ENCODE assay signal across 15 cellular contexts in the genomic region with DNA sequence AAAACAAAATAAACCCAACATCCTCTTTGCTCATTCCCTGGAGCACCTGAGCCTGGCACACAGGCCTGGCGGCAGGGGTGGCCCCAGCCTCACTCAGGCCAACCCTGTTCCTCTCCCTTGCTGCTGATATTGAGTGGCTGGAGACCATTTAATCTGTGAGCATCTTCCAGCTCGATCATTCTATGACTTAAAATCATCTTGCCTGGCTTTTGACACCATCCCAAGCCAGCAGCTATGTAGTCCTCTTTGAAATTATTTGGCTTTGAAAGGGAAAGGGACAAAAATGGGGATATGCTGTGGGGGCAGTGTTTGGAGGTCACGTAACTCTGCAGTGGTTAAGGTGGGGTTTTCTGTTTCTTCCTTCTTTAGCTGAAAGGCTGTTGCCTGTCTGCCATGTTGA. TPM values are rescaled to one million over a fixed set of nuclear protein-coding genes. Genes with fewer than 3 reads are reported as not detected.
DNase-seq lines count a peak whose midpoint lies in the region; ATAC-seq and TF ChIP-seq lines count a peak whose summit lies in the region.
"Had no signal": no experiment of that assay in that cellular context is flagged by ENCODE, and none has a peak within 500 bp of the region (broad histone marks: within the 10 kb centered on the region; RNA-seq: fewer than 3 reads in every experiment).

No MANE protein-coding gene starts in this region.

- no peak overlapping the region for H2AFZ ChIP-seq in GM23338

- ATAC-seq in CD4-positive, CD25-positive, alpha-beta regulatory T cell (ENCODE audit: low read depth in 2 of 2) = no peak
- no peak for ATAC-seq in GM23338
- no peak for ATAC-seq in naive B cell (ENCODE audit: low read depth in 2 of 2)
- ATAC-seq in HG03378 (IDR thresholded peaks at IDR 0.05; ENCODE audit: unreplicated experiment) = no peak
- no peak for ATAC-seq in HG03354 (IDR thresholded peaks at IDR 0.05; ENCODE audit: poor library complexity, severe bottlenecking, unreplicated experiment)
- ATAC-seq: activated T-cell treated with anti-CD3 and anti-CD28 coated beads, Interleukin-2, amount 50 U/mL, for 4 hours; K562 had no signal

- no peak for DNase-seq in CD4-positive, CD25-positive, alpha-beta regulatory T cell
- DNase-seq in GM23338 (ENCODE audit: low spot score) (no peak), naive B cell (no peak), NCI-H2081 (lab: John Stamatoyannopoulos, UW) (no peak), putamen (ENCODE audit: low spot score) (no peak)
- DNase-seq: activated T-cell treated with anti-CD3 and anti-CD28 coated beads, Interleukin-2, amount 50 U/mL, for 4 hours; BE2C; kidney glomerular epithelial cell; NCI-H345 had no signal

- no peak overlapping the region for H3K4me2 ChIP-seq in GM23338

- H3K4me3 ChIP-seq in CD4-positive, CD25-positive, alpha-beta regulatory T cell (ENCODE audit: low read depth, low read length) = peak overlapping the region; percentile 26
- H3K4me3 ChIP-seq in GM23338 = no peak overlapping the region
- H3K4me3 ChIP-seq: K562, SK-N-MC, vagina had no signal

- no peaks in the 10 kb centered on the region for H3K27me3 ChIP-seq in CD4-positive, CD25-positive, alpha-beta regulatory T cell (ENCODE audit: control insufficient read depth, insufficient read depth, low read length)
- H3K27me3 ChIP-seq in GM23338 (ENCODE audit: insufficient read depth) = no peaks in the 10 kb centered on the region
- H3K27me3 ChIP-seq: BE2C, vagina had no signal

- H3K27ac Mint-ChIP-seq in CD4-positive, CD25-positive, alpha-beta regulatory T cell = peak overlapping the region; percentile 80 to 86 (median 84)
- H3K27ac Mint-ChIP-seq in GM23338 (no peak overlapping the region), naive B cell (peak overlapping the region; percentile 65 to 99 (median 96))
- H3K27ac Mint-ChIP-seq in activated naive CD8-positive, alpha-beta T cell = peak overlapping the region; percentile 72

- peaks cover 91% of the 10 kb centered on the region for H3K4me1 ChIP-seq in CD4-positive, CD25-positive, alpha-beta regulatory T cell (ENCODE audit: control insufficient read depth, insufficient read depth, low read length, poor library complexity, severe bottlenecking)
- H3K4me1 ChIP-seq in GM23338 (ENCODE audit: insufficient read depth) = peaks cover 60% of the 10 kb centered on the region

- H3K36me3 ChIP-seq in CD4-positive, CD25-positive, alpha-beta regulatory T cell (ENCODE audit: control insufficient read depth, insufficient read depth, low read length) = peaks cover 31% of the 10 kb centered on the region
- no peaks in the 10 kb centered on the region for H3K36me3 ChIP-seq in GM23338 (ENCODE audit: insufficient read depth)
- H3K36me3 ChIP-seq: vagina had no signal

- H3K9me2 ChIP-seq in GM23338 (ENCODE audit: insufficient read depth) = no peaks in the 10 kb centered on the region

- peaks cover 49 to 96% (median 77%) of the 10 kb centered on the region in 4 donors for H3K4me1 Mint-ChIP-seq in CD4-positive, CD25-positive, alpha-beta regulatory T cell
- H3K4me1 Mint-ChIP-seq in GM23338 (peaks cover 64% of the 10 kb centered on the region), naive B cell (peaks cover 59 to 95% (median 75%) of the 10 kb centered on the region in 3 donors)
- H3K4me1 Mint-ChIP-seq in activated naive CD8-positive, alpha-beta T cell (ENCODE audit: low read depth) = peaks cover 90% of the 10 kb centered on the region

- H3K9me3 Mint-ChIP-seq in CD4-positive, CD25-positive, alpha-beta regulatory T cell = no peaks in the 10 kb centered on the region
- no peaks in the 10 kb centered on the region for H3K9me3 Mint-ChIP-seq in GM23338
- no peaks in the 10 kb centered on the region for H3K9me3 Mint-ChIP-seq in activated naive CD8-positive, alpha-beta T cell (ENCODE audit: low read depth)
- H3K9me3 Mint-ChIP-seq in naive B cell = no peaks in the 10 kb centered on the region
- H3K9me3 Mint-ChIP-seq: activated T-cell treated with anti-CD3 and anti-CD28 coated beads, Interleukin-2, amount 50 U/mL, for 4 hours had no signal

- no peaks in the 10 kb centered on the region for H3F3A ChIP-seq in GM23338 (replicated peaks; ENCODE audit: low read depth)

- no peak for TF ChIP-seq CTCF in GM23338 (conservative IDR thresholded peaks at IDR 0.05; ENCODE audit: low read depth in 2 of 2)

- H4K20me1 ChIP-seq in GM23338 (replicated peaks; ENCODE audit: insufficient read depth) = peaks cover 83% of the 10 kb centered on the region

- H3K36me3 Mint-ChIP-seq in CD4-positive, CD25-positive, alpha-beta regulatory T cell = peaks cover 4% of the 10 kb centered on the region
- peaks cover 34% of the 10 kb centered on the region; the same call in 2 of the 3 replicates for H3K36me3 Mint-ChIP-seq in GM23338 (ENCODE audit: low read depth)
- H3K36me3 Mint-ChIP-seq in activated naive CD8-positive, alpha-beta T cell = peaks cover 14% of the 10 kb centered on the region
- H3K36me3 Mint-ChIP-seq in naive B cell = peaks cover 0 to 18% of the 10 kb centered on the region in 2 donors

- no peaks in the 10 kb centered on the region for H3K9me3 ChIP-seq in CD4-positive, CD25-positive, alpha-beta regulatory T cell (ENCODE audit: control insufficient read depth in 2 of 2, low read length in 2 of 2)
- H3K9me3 ChIP-seq: BE2C, vagina had no signal

- H3K79me2 ChIP-seq in GM23338 (replicated peaks; ENCODE audit: insufficient read depth) = peaks cover 100% of the 10 kb centered on the region

- H3K4me3 Mint-ChIP-seq in CD4-positive, CD25-positive, alpha-beta regulatory T cell = peak overlapping the region in 3 of 4 donors; percentile 30 to 69 (median 62)
- no peak overlapping the region; the same call in 2 of the 3 replicates for H3K4me3 Mint-ChIP-seq in GM23338
- peak overlapping the region; percentile 61 for H3K4me3 Mint-ChIP-seq in activated naive CD8-positive, alpha-beta T cell
- peak overlapping the region; percentile 34 to 85 (median 46) for H3K4me3 Mint-ChIP-seq in naive B cell

- H3K27me3 Mint-ChIP-seq in CD4-positive, CD25-positive, alpha-beta regulatory T cell = no peaks in the 10 kb centered on the region
- H3K27me3 Mint-ChIP-seq in GM23338 (ENCODE audit: insufficient read depth, low read depth, poor library complexity) = peaks cover 13% of the 10 kb centered on the region
- H3K27me3 Mint-ChIP-seq in activated naive CD8-positive, alpha-beta T cell = no peaks in the 10 kb centered on the region
- H3K27me3 Mint-ChIP-seq in naive B cell = no peaks in the 10 kb centered on the region

- peak overlapping the region; percentile 49 for H3K27ac ChIP-seq in CD4-positive, CD25-positive, alpha-beta regulatory T cell (ENCODE audit: insufficient read depth, low read length, poor library complexity, severe bottlenecking)
- peak overlapping the region; percentile 4; the same call in 1 of the 2 replicates for H3K27ac ChIP-seq in GM23338 (ENCODE audit: low read depth)
- H3K27ac ChIP-seq: vagina had no signal

TF ChIP-seq in GM23338, 12 proteins besides CTCF, POLR2A, EP300 and RAD21 (continues in another document):
- TF ChIP-seq CREB1 (CRISPR knock-in tag; IDR thresholded peaks at IDR 0.05; ENCODE audit: low read depth) = no peak
- no peak for TF ChIP-seq NANOG (IDR thresholded peaks at IDR 0.05; ENCODE audit: borderline replicate concordance)

RNA-seq across cellular contexts. Expression of a gene that starts 22.8 kb away (rescaled TPM):
- 559 TPM for total RNA-seq in CD4-positive, CD25-positive, alpha-beta regulatory T cell
- 100 to 1,000 TPM; 310 to 497 (median 365) TPM for polyA plus RNA-seq in CD4-positive, CD25-positive, alpha-beta regulatory T cell
- total RNA-seq in GM23338 (2014; rRNA removed; shearing (Covaris generic)) = 208 and 209 TPM in 2 replicates
- polyA plus RNA-seq in GM23338 (2016; fragmentation: Nextera tagmentation; extraction: Ambion mirVana) = 188 and 199 TPM in 2 replicates
- polyA plus RNA-seq in naive B cell (ENCODE audit: low read depth in 6 of 6) = 100 to 1,000 TPM; 463 to 555 (median 516) TPM
